Comparison of ENCODE assay signal across 27 cellular contexts in genomic region chr2:237612527-237613357, GRCh38. TPM values are rescaled to one million over a fixed set of nuclear protein-coding genes. Genes with fewer than 3 reads are reported as not detected.
"Had no signal": no experiment of that assay in that cellular context is flagged by ENCODE, and none has a peak within 500 bp of the region (broad histone marks: within the 10 kb centered on the region; RNA-seq: fewer than 3 reads in every experiment).

No MANE protein-coding gene starts in this region.

- H3K4me3 Mint-ChIP-seq: activated CD4-positive, alpha-beta memory T cell treated with anti-CD3 and anti-CD28 coated beads for 36 hours; activated naive CD4-positive, alpha-beta T cell treated with anti-CD3 and anti-CD28 coated beads, Interleukin-2, amount 10 ng/mL, durations not matched to agents 7 days and 5 days; dendritic cell treated with granulocyte-macrophage colony-stimulating factor and Interleukin-4, amounts not matched to agents 40 ng/mL and 50 ng/mL, for 4 days; memory B cell; nephron progenitor cell; stimulated activated naive CD8-positive, alpha-beta T cell treated with anti-CD3 and anti-CD28 coated beads, Interleukin-15, Interleukin-2, amounts not matched to agents 100 ng/mL and 50 ng/mL, for 24 hours had no signal

- H3K4me1 ChIP-seq: right lobe of liver had no signal

- H3K9me3 ChIP-seq: body of pancreas, mucosa of descending colon, right lobe of liver, tibial nerve had no signal

- H3K4me3 ChIP-seq: body of pancreas, mucosa of descending colon, right lobe of liver, skin epidermis, tibial nerve had no signal

- H3K27me3 ChIP-seq: body of pancreas, right lobe of liver, tibial nerve had no signal

- H3K36me3 ChIP-seq: right lobe of liver, tibial nerve had no signal

- H3K9me3 Mint-ChIP-seq: activated CD4-positive, alpha-beta memory T cell treated with anti-CD3 and anti-CD28 coated beads for 36 hours; activated naive CD4-positive, alpha-beta T cell treated with anti-CD3 and anti-CD28 coated beads, Interleukin-2, amount 10 ng/mL, durations not matched to agents 7 days and 5 days; dendritic cell treated with granulocyte-macrophage colony-stimulating factor and Interleukin-4, amounts not matched to agents 40 ng/mL and 50 ng/mL, for 4 days; memory B cell; stimulated activated naive CD8-positive, alpha-beta T cell treated with anti-CD3 and anti-CD28 coated beads, Interleukin-15, Interleukin-2, amounts not matched to agents 100 ng/mL and 50 ng/mL, for 24 hours had no signal

- H3K27ac ChIP-seq: right lobe of liver, tibial nerve had no signal

- H3K27ac Mint-ChIP-seq: activated CD4-positive, alpha-beta memory T cell treated with anti-CD3 and anti-CD28 coated beads for 36 hours; activated naive CD4-positive, alpha-beta T cell treated with anti-CD3 and anti-CD28 coated beads, Interleukin-2, amount 10 ng/mL, durations not matched to agents 7 days and 5 days; dendritic cell treated with granulocyte-macrophage colony-stimulating factor and Interleukin-4, amounts not matched to agents 40 ng/mL and 50 ng/mL, for 4 days; memory B cell; nephron progenitor cell; stimulated activated naive CD8-positive, alpha-beta T cell treated with anti-CD3 and anti-CD28 coated beads, Interleukin-15, Interleukin-2, amounts not matched to agents 100 ng/mL and 50 ng/mL, for 24 hours had no signal

- H3K27me3 Mint-ChIP-seq: activated CD4-positive, alpha-beta memory T cell treated with anti-CD3 and anti-CD28 coated beads for 36 hours; stimulated activated naive CD8-positive, alpha-beta T cell treated with anti-CD3 and anti-CD28 coated beads, Interleukin-15, Interleukin-2, amounts not matched to agents 100 ng/mL and 50 ng/mL, for 24 hours had no signal

- DNase-seq: activated CD4-positive, alpha-beta memory T cell treated with anti-CD3 and anti-CD28 coated beads for 36 hours; activated CD4-positive, alpha-beta T cell treated with anti-CD3 and anti-CD28 coated beads for 48 hours; activated effector memory CD4-positive, alpha-beta T cell treated with anti-CD3 and anti-CD28 coated beads, Interleukin-2, amount 50 U/mL, for 16 hours; activated naive CD4-positive, alpha-beta T cell treated with anti-CD3 and anti-CD28 coated beads, Interleukin-2, amount 10 ng/mL, durations not matched to agents 7 days and 5 days; body of pancreas; effector CD4-positive, alpha-beta T cell; foreskin melanocyte; glutamatergic neuron; hippocampal formation; mucosa of descending colon; nephron progenitor cell; nucleus accumbens; stimulated activated CD4-positive, alpha-beta T cell treated with anti-CD3 and anti-CD28 coated beads, Interleukin-1b, Interleukin-23, amount 100 ng/mL, for 48 hours; substantia nigra had no signal

- ATAC-seq: body of pancreas, esophagus mucosa, mucosa of descending colon had no signal

- H3K36me3 Mint-ChIP-seq: activated CD4-positive, alpha-beta memory T cell treated with anti-CD3 and anti-CD28 coated beads for 36 hours; activated naive CD4-positive, alpha-beta T cell treated with anti-CD3 and anti-CD28 coated beads, Interleukin-2, amount 10 ng/mL, durations not matched to agents 7 days and 5 days; memory B cell had no signal

- FAIRE-seq: islet of Langerhans, urothelium cell line had no signal

RNA-seq across cellular contexts. Expression of gene RAB17, which starts 22.2 kb away (rescaled TPM):
- total RNA-seq: activated CD4-positive, alpha-beta memory T cell treated with anti-CD3 and anti-CD28 coated beads for 36 hours; T-helper 1 cell treated with Interleukin-12 subunit alpha and Interleukin-12 subunit beta and Interleukin-4 antibody, amounts not matched to agents 30 ng/mL and 1 ng/mL, for 36 hours had no signal

RNA-seq across cellular contexts. Expression of gene PRLH, which starts 46.4 kb away (rescaled TPM):
- total RNA-seq: activated CD4-positive, alpha-beta memory T cell treated with anti-CD3 and anti-CD28 coated beads for 36 hours; body of pancreas; cardiac septum; chondrocyte; esophagus mucosa; liver; mucosa of descending colon; right lobe of liver; T-helper 1 cell treated with Interleukin-12 subunit alpha and Interleukin-12 subunit beta and Interleukin-4 antibody, amounts not matched to agents 30 ng/mL and 1 ng/mL, for 36 hours; tibial nerve had no signal
- polyA plus RNA-seq: liver had no signal
